Comparison of ENCODE assay signal across 21 cellular contexts in the genomic region with DNA sequence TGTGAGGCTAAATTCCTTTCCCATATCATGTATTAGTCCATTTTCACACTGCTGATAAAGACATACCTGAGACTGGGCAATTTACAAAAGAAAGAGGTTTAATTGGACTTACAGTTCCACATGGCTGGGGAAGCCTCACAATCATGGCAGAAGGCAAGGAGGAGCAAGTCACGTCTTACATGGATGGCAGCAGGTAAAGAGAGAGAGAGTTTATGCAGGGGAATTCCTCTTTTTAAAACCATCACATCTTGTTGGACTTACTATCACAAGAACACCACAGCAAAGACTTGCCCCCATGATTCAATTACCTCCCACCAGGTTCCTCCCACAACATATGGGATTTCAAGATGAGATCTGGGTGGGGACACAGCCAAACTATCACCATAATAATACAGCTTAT. TPM values are rescaled to one million over a fixed set of nuclear protein-coding genes. Genes with fewer than 3 reads are reported as not detected.
"Had no signal": no experiment of that assay in that cellular context is flagged by ENCODE, and none has a peak within 500 bp of the region (broad histone marks: within the 10 kb centered on the region; RNA-seq: fewer than 3 reads in every experiment).

No MANE protein-coding gene starts in this region.

RNA-seq across cellular contexts. Expression of a gene that starts 37.8 kb away (rescaled TPM):
- total RNA-seq: activated naive CD4-positive, alpha-beta T cell treated with anti-CD3 and anti-CD28 coated beads for 36 hours; activated naive CD4-positive, alpha-beta T cell treated with anti-CD3 and anti-CD28 coated beads, Interleukin-2, amount 50 U/mL, for 72 hours; activated naive CD8-positive, alpha-beta T cell treated with anti-CD3 and anti-CD28 coated beads for 36 hours; activated naive CD8-positive, alpha-beta T cell treated with anti-CD3 and anti-CD28 coated beads, Interleukin-2, amount 10 ng/mL, durations not matched to agents 7 days and 5 days; activated T-cell treated with anti-CD3 and anti-CD28 coated beads, Interleukin-2, amount 50 U/mL, for 4 hours; activated T-cell treated with anti-CD3 and anti-CD28 coated beads, Interleukin-2, amount 50 U/mL, for 72 hours; activated T-helper 1 cell treated with anti-CD3 and anti-CD28 coated beads, Interleukin-12 subunit alpha, Interleukin-12 subunit beta, Interleukin-2, Interleukin-4 antibody, amounts not matched to agents 30 ng/mL and 10 ng/mL and 1 ng/mL, durations not matched to agents 14 hours and 24 hours and 36 hours; activated T-helper 2 cell treated with anti-CD3 and anti-CD28 coated beads, Interferon-gamma antibody, Interleukin-2, Interleukin-4, amounts not matched to agents 10 μg/mL and 5 μg/mL and 100 μg/mL, durations not matched to agents 14 hours and 24 hours and 36 hours; aorta; ascending aorta; astrocyte; body of pancreas; bronchial epithelial cell; cardiac muscle cell; cardiac septum; chondrocyte had no signal
- polyA plus RNA-seq: aorta, cardiac muscle cell had no signal

RNA-seq across cellular contexts. Expression of a gene that starts 56.4 kb away (rescaled TPM):
- total RNA-seq: activated naive CD4-positive, alpha-beta T cell treated with anti-CD3 and anti-CD28 coated beads for 36 hours; activated naive CD4-positive, alpha-beta T cell treated with anti-CD3 and anti-CD28 coated beads, Interleukin-2, amount 50 U/mL, for 72 hours; activated naive CD8-positive, alpha-beta T cell treated with anti-CD3 and anti-CD28 coated beads for 36 hours; activated naive CD8-positive, alpha-beta T cell treated with anti-CD3 and anti-CD28 coated beads, Interleukin-2, amount 10 ng/mL, durations not matched to agents 7 days and 5 days; activated T-cell treated with anti-CD3 and anti-CD28 coated beads, Interleukin-2, amount 50 U/mL, for 4 hours; activated T-cell treated with anti-CD3 and anti-CD28 coated beads, Interleukin-2, amount 50 U/mL, for 72 hours; activated T-helper 1 cell treated with anti-CD3 and anti-CD28 coated beads, Interleukin-12 subunit alpha, Interleukin-12 subunit beta, Interleukin-2, Interleukin-4 antibody, amounts not matched to agents 30 ng/mL and 10 ng/mL and 1 ng/mL, durations not matched to agents 14 hours and 24 hours and 36 hours; activated T-helper 17 cell treated with anti-CD3 and anti-CD28 coated beads, Interleukin-2, amount 50 U/mL, for 72 hours; activated T-helper 2 cell treated with anti-CD3 and anti-CD28 coated beads, Interferon-gamma antibody, Interleukin-2, Interleukin-4, amounts not matched to agents 10 μg/mL and 5 μg/mL and 100 μg/mL, durations not matched to agents 14 hours and 24 hours and 36 hours; adrenal gland; aorta; ascending aorta; astrocyte; body of pancreas; breast epithelium; bronchial epithelial cell; cardiac muscle cell; cardiac septum; cerebellum; chondrocyte had no signal
- polyA plus RNA-seq: adipose tissue, adrenal gland, cardiac muscle cell had no signal
